ENCODE assay signal across 19 cellular contexts in the genomic region with DNA sequence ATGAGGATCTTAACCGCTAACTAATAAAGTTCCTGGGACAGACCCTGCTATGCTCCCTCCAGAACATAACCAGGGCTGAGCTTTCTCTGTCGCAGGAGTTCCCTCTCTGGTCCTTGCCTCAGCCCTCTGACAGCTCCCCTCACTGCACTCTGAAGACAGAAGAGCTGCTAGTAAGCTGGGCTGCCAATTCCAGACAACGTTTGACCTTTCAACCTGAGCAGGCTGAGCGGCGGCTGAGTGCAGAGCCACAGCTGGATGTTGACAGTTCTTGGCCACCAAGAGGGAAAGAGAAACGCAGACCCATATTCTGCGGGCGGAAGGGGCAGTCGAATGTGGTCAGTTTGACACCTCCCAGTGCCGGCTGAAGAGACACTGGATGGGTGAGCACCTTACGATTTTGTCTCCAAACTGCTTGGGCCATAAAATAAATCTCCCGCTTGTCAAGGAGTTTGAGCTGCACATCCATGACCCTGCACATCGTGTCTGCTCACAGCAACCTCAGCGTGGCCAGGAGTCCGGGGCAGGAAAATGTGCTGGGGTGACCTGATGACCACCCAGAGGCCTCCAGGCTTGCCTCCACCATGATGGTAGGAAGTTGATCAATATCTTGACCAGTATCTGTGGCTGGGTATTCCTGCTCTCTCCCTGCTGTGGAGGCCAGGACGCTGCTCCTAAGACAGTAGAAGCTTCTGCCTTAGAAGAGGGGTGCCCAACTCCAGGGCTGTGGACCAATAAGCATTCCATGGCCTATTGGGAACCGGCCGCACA.
DNase-seq lines count a peak whose midpoint lies in the region; ATAC-seq, FAIRE-seq and TF ChIP-seq lines count a peak whose summit lies in the region.
"Had no signal": no experiment of that assay in that cellular context is flagged by ENCODE, and none has a peak within 500 bp of the region (broad histone marks: within the 10 kb centered on the region; RNA-seq: fewer than 3 reads in every experiment).

No MANE protein-coding gene starts in this region.

- no peaks in the 10 kb centered on the region for H3K27me3 ChIP-seq in HepG2 (ENCODE audit: control insufficient read depth in 1 of 2, insufficient read depth in 2 of 2, low read length in 2 of 2)
- H3K27me3 ChIP-seq in psoas muscle (ENCODE audit: insufficient read depth in 3 of 3, low read length in 2 of 3), result no peaks in the 10 kb centered on the region
- no peaks in the 10 kb centered on the region for H3K27me3 ChIP-seq in WERI-Rb-1 (ENCODE audit: insufficient read depth, low read depth, severe bottlenecking)
- H3K27me3 ChIP-seq: BLaER1 treated with 17β-estradiol and CSF1 and Interleukin-3, amounts not matched to agents 10 nM and 100 nM; SJSA1 had no signal

- H2AFZ ChIP-seq in HepG2 (ENCODE audit: low read length), result no peak overlapping the region

- FAIRE-seq in HepG2 (lab: Jason Lieb, UNC), result peak; percentile 98
- FAIRE-seq: D721Med, GM12891, GM19239 had no signal

- BruUV-seq in HepG2 (replicated peaks; lab: Mats Ljungman, UMichigan), result no TSS peak

- in situ Hi-C loops in HepG2 (cut with HindIII; ENCODE audit: extremely low pct_ligation_motif_present, low pct_unique_long_range_greater_than_20kb), result no loop called here

- intact Hi-C loops in HepG2 (cut with micrococcal nuclease; ENCODE audit: unreplicated experiment) (no loop called here), psoas muscle (cut with DNase I) (no loop called here)

- TF ChIP-seq CTCF in coronary artery (IDR thresholded peaks at IDR 0.05) (no peak), HepG2 (CRISPR knock-in tag; IDR thresholded peaks at IDR 0.05) (peak; percentile 26), psoas muscle (IDR thresholded peaks at IDR 0.05) (no peak), WERI-Rb-1 (IDR thresholded peaks at IDR 0.05; ENCODE audit: low read depth, low read length) (no peak)

- H3K4me2 ChIP-seq in HepG2 (ENCODE audit: low read depth, low read length), result peak overlapping the region; percentile 61

- no peak for TF ChIP-seq POLR2A in HepG2 (IDR thresholded peaks at IDR 0.05; ENCODE audit: insufficient read depth in 1 of 2, low read depth in 2 of 2, low read length in 2 of 2)

- CTCF ChIA-PET in HepG2 (lab: Yijun Ruan, JAX; ENCODE audit: low intra/inter-chr PET ratio, low total read pairs), result no interaction called here

- 30% methylated on average over 16 of the region's 18 CpGs for WGBS in HepG2 (ENCODE audit: low lambda C conversion rate)
- 65 to 79% (median 72%) methylated on average over 18 of the region's 18 CpGs for WGBS in psoas muscle, 3 donors

- H3K79me2 ChIP-seq in HepG2 (ENCODE audit: insufficient read depth, low read length), result no peaks in the 10 kb centered on the region

- peak; percentile 94 for ATAC-seq in HepG2
- peak; percentile 14 to 44 (median 31) for ATAC-seq in psoas muscle

- POLR2A ChIA-PET in HepG2 (lab: Yijun Ruan, JAX), result interaction anchor here (2.4 kb wide), 1 partner anchor 15 kb away, joined by 16 read pairs; no protein-coding TSS in a partner anchor

- TF ChIP-seq RAD21 in HepG2 (CRISPR knock-in tag; IDR thresholded peaks at IDR 0.05), result no peak

- no peaks in the 10 kb centered on the region for H4K20me1 ChIP-seq in HepG2 (ENCODE audit: insufficient read depth, low read length)
- H4K20me1 ChIP-seq: BLaER1 treated with 17β-estradiol and CSF1 and Interleukin-3, amounts not matched to agents 10 nM and 100 nM had no signal

- H3K9me3 ChIP-seq in HepG2 (ENCODE audit: low read length) (no peaks in the 10 kb centered on the region), psoas muscle (no peaks in the 10 kb centered on the region), WERI-Rb-1 (ENCODE audit: severe bottlenecking) (no peaks in the 10 kb centered on the region)
- H3K9me3 ChIP-seq: HAP-1, SJSA1 had no signal

- no peak; a peak in 1 of 4 replicates for TF ChIP-seq EP300 in HepG2 (IDR thresholded peaks at IDR 0.05; ENCODE audit: low read depth in 2 of 2, low read length in 2 of 2)
- TF ChIP-seq EP300 in HepG2 (CRISPR knock-in tag; IDR thresholded peaks at IDR 0.05; ENCODE audit: borderline replicate concordance), result 0 out of 2 replicates have a peak, but pooled peaks have one; percentile 31

- H3K4me3 ChIP-seq in coronary artery, result no peak overlapping the region
- H3K4me3 ChIP-seq in HepG2 (replicated peaks in 1 of 3; ENCODE audit: insufficient read depth in 1 of 3, low read depth in 2 of 3, low read length in 3 of 3), result peak overlapping the region in 1 of 3 experiments; percentile 42; a peak in 1 of 6 replicates
- no peak overlapping the region for H3K4me3 ChIP-seq in psoas muscle
- no peak overlapping the region for H3K4me3 ChIP-seq in WERI-Rb-1 (ENCODE audit: low read depth, low read length)
- H3K4me3 ChIP-seq: BLaER1 treated with 17β-estradiol and CSF1 and Interleukin-3, amounts not matched to agents 10 nM and 100 nM; HAP-1; SJSA1 had no signal

- no peaks in the 10 kb centered on the region for H3K36me3 ChIP-seq in HepG2 (replicated peaks in 1 of 2; ENCODE audit: control insufficient read depth in 1 of 2, insufficient read depth in 2 of 2, low read length in 2 of 2)
- no peaks in the 10 kb centered on the region for H3K36me3 ChIP-seq in psoas muscle (ENCODE audit: insufficient read depth in 1 of 2, low read depth in 1 of 2)
- H3K36me3 ChIP-seq in WERI-Rb-1, result no peaks in the 10 kb centered on the region
- H3K36me3 ChIP-seq: BLaER1 treated with 17β-estradiol and CSF1 and Interleukin-3, amounts not matched to agents 10 nM and 100 nM; HAP-1; SJSA1 had no signal

- H3K27ac ChIP-seq in coronary artery (peak overlapping the region; percentile 20 to 41), HepG2 (ENCODE audit: extremely low read length, insufficient read depth, low read length) (no peak overlapping the region), psoas muscle (no peak overlapping the region), WERI-Rb-1 (no peak overlapping the region), caudate nucleus (ENCODE audit: low read depth, low read length) (no peak overlapping the region)
- H3K27ac ChIP-seq: BLaER1 treated with 17β-estradiol and CSF1 and Interleukin-3, amounts not matched to agents 10 nM and 100 nM; SJSA1 had no signal

- no peak overlapping the region for H3K9ac ChIP-seq in HepG2 (ENCODE audit: insufficient read depth, low read depth, low read length)
- H3K9ac ChIP-seq: BLaER1 treated with 17β-estradiol and CSF1 and Interleukin-3, amounts not matched to agents 10 nM and 100 nM had no signal

- DNase-seq in NCI-H2227 (lab: John Stamatoyannopoulos, UW; ENCODE audit: unreplicated experiment), result peak; percentile 61
- no peak for DNase-seq in coronary artery (ENCODE audit: low spot score)
- DNase-seq in HepG2 (ENCODE audit: low spot score), result peak; percentile 76
- no peak for DNase-seq in psoas muscle
- no peak for DNase-seq in NCI-H345 (lab: John Stamatoyannopoulos, UW)
- no peak for DNase-seq in epidermal melanocyte (ENCODE audit: insufficient read length, low spot score)
- DNase-seq in WERI-Rb-1, result no peak
- no peak for DNase-seq in caudate nucleus (lab: John Stamatoyannopoulos, UW)
- DNase-seq: CD8-positive, alpha-beta memory T cell; NCI-H1105; NCI-H1694; NCI-H226; NCI-H524 treated with DMSO at 0.1 percent for 48 hours had no signal

- H3K4me1 ChIP-seq in HepG2 (ENCODE audit: insufficient read depth, low read length) (peaks cover 22% of the 10 kb centered on the region), psoas muscle (peaks cover 21% of the 10 kb centered on the region)
- H3K4me1 ChIP-seq: HAP-1, SJSA1 had no signal

TF ChIP-seq in HepG2, 621 proteins besides CTCF, POLR2A, EP300 and RAD21 (continues in another document):
- TF ChIP-seq ZNF230 (CRISPR knock-in tag; IDR thresholded peaks at IDR 0.05) (0 out of 2 replicates have a peak, but pooled peaks have one; percentile 28), ISL2 (CRISPR knock-in tag; IDR thresholded peaks at IDR 0.05) (no peak), ZIK1 (CRISPR knock-in tag; IDR thresholded peaks at IDR 0.05; ENCODE audit: borderline replicate concordance, low read depth) (no peak), ZNF724P (CRISPR knock-in tag; IDR thresholded peaks at IDR 0.05; ENCODE audit: borderline replicate concordance) (no peak; the same call in 1 of the 2 replicates), ZEB1 (IDR thresholded peaks at IDR 0.05; ENCODE audit: insufficient replicate concordance, low read depth) (no peak)
- TF ChIP-seq, protein P1, sequence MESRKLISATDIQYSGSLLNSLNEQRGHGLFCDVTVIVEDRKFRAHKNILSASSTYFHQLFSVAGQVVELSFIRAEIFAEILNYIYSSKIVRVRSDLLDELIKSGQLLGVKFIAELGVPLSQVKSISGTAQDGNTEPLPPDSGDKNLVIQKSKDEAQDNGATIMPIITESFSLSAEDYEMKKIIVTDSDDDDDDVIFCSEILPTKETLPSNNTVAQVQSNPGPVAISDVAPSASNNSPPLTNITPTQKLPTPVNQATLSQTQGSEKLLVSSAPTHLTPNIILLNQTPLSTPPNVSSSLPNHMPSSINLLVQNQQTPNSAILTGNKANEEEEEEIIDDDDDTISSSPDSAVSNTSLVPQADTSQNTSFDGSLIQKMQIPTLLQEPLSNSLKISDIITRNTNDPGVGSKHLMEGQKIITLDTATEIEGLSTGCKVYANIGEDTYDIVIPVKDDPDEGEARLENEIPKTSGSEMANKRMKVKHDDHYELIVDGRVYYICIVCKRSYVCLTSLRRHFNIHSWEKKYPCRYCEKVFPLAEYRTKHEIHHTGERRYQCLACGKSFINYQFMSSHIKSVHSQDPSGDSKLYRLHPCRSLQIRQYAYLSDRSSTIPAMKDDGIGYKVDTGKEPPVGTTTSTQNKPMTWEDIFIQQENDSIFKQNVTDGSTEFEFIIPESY (CRISPR knock-in tag; IDR thresholded peaks at IDR 0.05), result 0 out of 2 replicates have a peak, but pooled peaks have one; percentile 32
- TF ChIP-seq, protein P2, sequence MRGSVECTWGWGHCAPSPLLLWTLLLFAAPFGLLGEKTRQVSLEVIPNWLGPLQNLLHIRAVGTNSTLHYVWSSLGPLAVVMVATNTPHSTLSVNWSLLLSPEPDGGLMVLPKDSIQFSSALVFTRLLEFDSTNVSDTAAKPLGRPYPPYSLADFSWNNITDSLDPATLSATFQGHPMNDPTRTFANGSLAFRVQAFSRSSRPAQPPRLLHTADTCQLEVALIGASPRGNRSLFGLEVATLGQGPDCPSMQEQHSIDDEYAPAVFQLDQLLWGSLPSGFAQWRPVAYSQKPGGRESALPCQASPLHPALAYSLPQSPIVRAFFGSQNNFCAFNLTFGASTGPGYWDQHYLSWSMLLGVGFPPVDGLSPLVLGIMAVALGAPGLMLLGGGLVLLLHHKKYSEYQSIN (CRISPR knock-in tag; IDR thresholded peaks at IDR 0.05; ENCODE audit: borderline replicate concordance), result no peak
- TF ChIP-seq, protein P3, sequence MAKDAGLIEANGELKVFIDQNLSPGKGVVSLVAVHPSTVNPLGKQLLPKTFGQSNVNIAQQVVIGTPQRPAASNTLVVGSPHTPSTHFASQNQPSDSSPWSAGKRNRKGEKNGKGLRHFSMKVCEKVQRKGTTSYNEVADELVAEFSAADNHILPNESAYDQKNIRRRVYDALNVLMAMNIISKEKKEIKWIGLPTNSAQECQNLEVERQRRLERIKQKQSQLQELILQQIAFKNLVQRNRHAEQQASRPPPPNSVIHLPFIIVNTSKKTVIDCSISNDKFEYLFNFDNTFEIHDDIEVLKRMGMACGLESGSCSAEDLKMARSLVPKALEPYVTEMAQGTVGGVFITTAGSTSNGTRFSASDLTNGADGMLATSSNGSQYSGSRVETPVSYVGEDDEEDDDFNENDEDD (CRISPR knock-in tag; IDR thresholded peaks at IDR 0.05; ENCODE audit: borderline replicate concordance), result 0 out of 2 replicates have a peak, but pooled peaks have one; percentile 23

Comparison
In these comparisons a context has a peak if more than half of its experiments do, and no peak if none do; other contexts are left out.
1. DNase-seq: peak in NCI-H2227 (single experiment) and HepG2 (single experiment); none in coronary artery (single experiment), psoas muscle (0 of 2), NCI-H345 (single experiment), epidermal melanocyte (single experiment), WERI-Rb-1 (single experiment) and caudate nucleus (0 of 61).
2. H3K27ac ChIP-seq: peak in coronary artery (2 of 2); none in HepG2 (single experiment), psoas muscle (single experiment), WERI-Rb-1 (single experiment) and caudate nucleus (single experiment).